Comparison of ENCODE assay signal across 17 cellular contexts in genomic region chr10:89306019-89306418, GRCh38. TPM values are rescaled to one million over a fixed set of nuclear protein-coding genes. Genes with fewer than 3 reads are reported as not detected.
DNase-seq lines count a peak whose midpoint lies in the region; ATAC-seq and TF ChIP-seq lines count a peak whose summit lies in the region.
"Had no signal": no experiment of that assay in that cellular context is flagged by ENCODE, and none has a peak within 500 bp of the region (broad histone marks: within the 10 kb centered on the region; RNA-seq: fewer than 3 reads in every experiment).

No MANE protein-coding gene starts in this region.

- no peak overlapping the region for H3K9ac ChIP-seq in neural progenitor cell
- H3K9ac ChIP-seq: GM23248 had no signal

- H3K27ac Mint-ChIP-seq in neural progenitor cell = no peak overlapping the region
- H3K27ac Mint-ChIP-seq: CD8-positive, alpha-beta T cell had no signal

- no peaks in the 10 kb centered on the region for H3K36me3 ChIP-seq in Panc1 (ENCODE audit: control insufficient read depth, insufficient read depth, low read length)
- H3K36me3 ChIP-seq in neural progenitor cell = no peaks in the 10 kb centered on the region
- peaks cover 0 to 19% (median 0%) of the 10 kb centered on the region in 3 donors for H3K36me3 ChIP-seq in tibial artery
- H3K36me3 ChIP-seq: HAP-1 had no signal

- no peak overlapping the region for H3K4me2 ChIP-seq in neural progenitor cell

- no peaks in the 10 kb centered on the region for H3K27me3 ChIP-seq in Panc1 (ENCODE audit: control insufficient read depth, insufficient read depth, low read length)
- no peaks in the 10 kb centered on the region for H3K27me3 ChIP-seq in neural progenitor cell
- no peaks in the 10 kb centered on the region for H3K27me3 ChIP-seq in tibial artery

- no TSS peak for BruUV-seq in Panc1 (replicated peaks; lab: Mats Ljungman, UMichigan)

- H3K36me3 Mint-ChIP-seq in neural progenitor cell = no peaks in the 10 kb centered on the region

- TF ChIP-seq CTCF in Panc1 (IDR thresholded peaks at IDR 0.05) (no peak), neural progenitor cell (IDR thresholded peaks at IDR 0.05) (no peak), tibial artery (IDR thresholded peaks at IDR 0.05) (no peak)

- H2AFZ ChIP-seq in neural progenitor cell (replicated peaks) = peak overlapping the region; percentile 19
- H2AFZ ChIP-seq: GM23248 had no signal

- H3K27ac ChIP-seq in Panc1 (ENCODE audit: low read length) (peak overlapping the region; percentile 49; the same call in 1 of the 2 replicates), cingulate gyrus (ENCODE audit: low read depth, low read length) (peak overlapping the region; percentile 29), neural progenitor cell (no peak overlapping the region), tibial artery (peak overlapping the region; percentile 18 to 55)
- H3K27ac ChIP-seq: C4-2B, GM23248 had no signal

- H4K20me1 ChIP-seq in neural progenitor cell (ENCODE audit: low read depth) = no peaks in the 10 kb centered on the region

- peaks cover under 1% of the 10 kb centered on the region for H3K9me3 Mint-ChIP-seq in neural progenitor cell
- H3K9me3 Mint-ChIP-seq: IgD-negative memory B cell had no signal

- H3F3A ChIP-seq in neural progenitor cell (ENCODE audit: low read depth) = no peaks in the 10 kb centered on the region

- H3K4me1 Mint-ChIP-seq in neural progenitor cell = peaks cover 5% of the 10 kb centered on the region

- CTCF ChIA-PET in Panc1 (lab: Charles Lee) = no interaction called here

- H3K4me3 Mint-ChIP-seq in neural progenitor cell = no peak overlapping the region
- H3K4me3 Mint-ChIP-seq: CD8-positive, alpha-beta T cell; IgD-negative memory B cell had no signal

- in situ Hi-C loops in Panc1 (cut with HindIII; ENCODE audit: low pct_unique_long_range_greater_than_20kb, low sequenced_read_pairs) = no loop called here

- H3K79me2 ChIP-seq in neural progenitor cell (ENCODE audit: low read depth) = no peaks in the 10 kb centered on the region

- H3K4me3 ChIP-seq in Panc1 (ENCODE audit: low read depth in 2 of 2, low read length in 2 of 2) (no peak overlapping the region), neural progenitor cell (no peak overlapping the region), tibial artery (no peak overlapping the region)
- H3K4me3 ChIP-seq: GM23248, HAP-1 had no signal

- POLR2A ChIA-PET in Panc1 (lab: Charles Lee) = no interaction called here

- H3K4me1 ChIP-seq in Panc1 (ENCODE audit: control insufficient read depth, insufficient read depth, low read length) = peaks cover 24% of the 10 kb centered on the region
- no peaks in the 10 kb centered on the region for H3K4me1 ChIP-seq in neural progenitor cell
- H3K4me1 ChIP-seq in tibial artery = peaks cover 0 to 52% (median 24%) of the 10 kb centered on the region in 4 donors

- no peak for ATAC-seq in Panc1
- ATAC-seq: CD8-positive, alpha-beta T cell had no signal

- H3K27me3 Mint-ChIP-seq in neural progenitor cell (ENCODE audit: insufficient read depth, low read depth) = no peaks in the 10 kb centered on the region
- H3K27me3 Mint-ChIP-seq: IgD-negative memory B cell had no signal

- DNase-seq in Panc1 (ENCODE audit: low read depth, low spot score) = no peak
- no peak for DNase-seq in neural progenitor cell (ENCODE audit: low spot score)
- no peak for DNase-seq in tibial artery
- no peak for DNase-seq in DMS53 treated with DMSO at 0.1 percent for 48 hours (lab: John Stamatoyannopoulos, UW; ENCODE audit: unreplicated experiment)
- DNase-seq in NCI-H2029 (lab: John Stamatoyannopoulos, UW) = no peak
- DNase-seq in effector CD8-positive, alpha-beta T cell (lab: John Stamatoyannopoulos, UW) = no peak
- DNase-seq: AML-193; CD8-positive, alpha-beta T cell; DMS 273 treated with DMSO at 0.1 percent for 48 hours; DMS79; GDM1; GM23248; KG1 had no signal

- intact Hi-C loops in Panc1 (cut with micrococcal nuclease; ENCODE audit: unreplicated experiment) (no loop called here), tibial artery (cut with DNase I; ENCODE audit: low total_unique reads) (no loop called here)

- H3K9me3 ChIP-seq in Panc1 (ENCODE audit: control insufficient read depth, insufficient read depth, low read depth, low read length) = no peaks in the 10 kb centered on the region
- H3K9me3 ChIP-seq in neural progenitor cell (ENCODE audit: low read depth) = no peaks in the 10 kb centered on the region
- no peaks in the 10 kb centered on the region for H3K9me3 ChIP-seq in tibial artery
- H3K9me3 ChIP-seq: HAP-1 had no signal

RNA-seq across cellular contexts. Expression of gene IFIT2, which starts 4.2 kb away (rescaled TPM):
- total RNA-seq in Panc1 (2021; ENCODE audit: unreplicated experiment) (31.6 TPM), neural progenitor cell (ENCODE audit: low replicate concordance) (0.06 and 0.22 TPM in 2 replicates)
- polyA plus RNA-seq in Panc1 (2012; ENCODE audit: insufficient read length) = 6.9 TPM

RNA-seq across cellular contexts. Expression of gene IFIT3, which starts 21.8 kb away (rescaled TPM):
- total RNA-seq in Panc1 (2021; ENCODE audit: unreplicated experiment) = 29.8 TPM
- 5.2 TPM for polyA plus RNA-seq in Panc1 (2012; ENCODE audit: insufficient read length)
- total RNA-seq in neural progenitor cell (ENCODE audit: low replicate concordance) = 0.06 TPM in 1 of 2 replicates, not detected in the other

RNA-seq across cellular contexts. Expression of gene LIPA, which starts 54.4 kb away (rescaled TPM):
- 172 TPM for total RNA-seq in Panc1 (2021; ENCODE audit: unreplicated experiment)
- 69.3 TPM for polyA plus RNA-seq in Panc1 (2012; ENCODE audit: insufficient read length)
- total RNA-seq in neural progenitor cell (ENCODE audit: low replicate concordance) = 15.5 and 18.9 TPM in 2 replicates

Comparison
In these comparisons a context has a peak if more than half of its experiments do, and no peak if none do; other contexts are left out.
1. RNA of gene IFIT2, which starts 4.2 kb away (total RNA-seq): 31.6 TPM in Panc1 (single experiment); 0.06 to 0.22 TPM in neural progenitor cell; every median in the first group is over 10 times any median in the second.
2. RNA of gene IFIT3, which starts 21.8 kb away (total RNA-seq): 29.8 TPM in Panc1 (single experiment); 0.06 TPM in neural progenitor cell; every median in the first group is over 10 times any median in the second.